ENCODE assay signal across 15 cellular contexts in the genomic region with DNA sequence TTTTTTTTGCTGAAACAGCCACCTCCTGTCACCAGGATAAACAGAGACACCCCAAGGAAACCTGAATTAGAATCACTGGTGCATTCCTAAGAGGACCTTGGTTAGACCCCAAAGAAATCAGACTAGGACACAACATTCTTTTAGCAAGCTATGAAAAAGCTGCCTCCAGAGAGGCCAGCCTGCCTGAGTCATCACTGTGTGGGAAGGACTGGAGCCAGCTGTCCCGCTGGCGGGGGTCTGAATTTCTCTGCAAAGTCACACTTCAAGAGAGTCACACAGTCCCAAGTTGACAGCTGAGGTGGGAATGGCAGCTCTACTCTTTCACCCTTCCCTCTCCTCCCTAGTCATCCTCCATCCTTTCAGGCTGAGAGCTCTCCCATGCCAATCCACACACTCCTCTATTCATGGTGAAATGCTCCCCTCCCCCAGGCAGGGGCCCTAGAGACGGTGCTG.
A peak's percentile ranks its signal among the peaks of the same experiment; 100 is the strongest.
DNase-seq lines count a peak whose midpoint lies in the region; TF ChIP-seq lines count a peak whose summit lies in the region.
"Had no signal": no experiment of that assay in that cellular context is flagged by ENCODE, and none has a peak within 500 bp of the region (broad histone marks: within the 10 kb centered on the region; RNA-seq: fewer than 3 reads in every experiment).

No MANE protein-coding gene starts in this region.

- intact Hi-C loops in prostate gland (cut with DNase I): no loop called here

- TF ChIP-seq POLR2A in prostate gland (IDR thresholded peaks at IDR 0.05): no peak

- 13 to 34% methylated on average over 2 to 3 of the region's 3 CpGs for WGBS in endodermal cell (ENCODE audit: insufficient coverage in 1 of 2, insufficient read length in 1 of 2), 2 experiments
- WGBS in prostate gland: 6% methylated on average over 3 of the region's 3 CpGs

- no peaks in the 10 kb centered on the region for H3K9me3 ChIP-seq in NT2/D1 (ENCODE audit: insufficient read depth, low read length)
- H3K9me3 ChIP-seq in endodermal cell (ENCODE audit: control insufficient read depth, low read length): no peaks in the 10 kb centered on the region
- H3K9me3 ChIP-seq in prostate gland: no peaks in the 10 kb centered on the region
- H3K9me3 ChIP-seq: tibial nerve had no signal

- peaks cover 18% of the 10 kb centered on the region for H3K4me1 Mint-ChIP-seq in endodermal cell
- H3K4me1 Mint-ChIP-seq: CD4-positive, CD25-positive, alpha-beta regulatory T cell had no signal

- H3K9me3 Mint-ChIP-seq in endodermal cell: no peaks in the 10 kb centered on the region

- H3K27me3 ChIP-seq in NT2/D1 (ENCODE audit: insufficient read depth, insufficient read length): no peaks in the 10 kb centered on the region
- H3K27me3 ChIP-seq in endodermal cell (ENCODE audit: control insufficient read depth, insufficient read depth, low read length, poor library complexity, severe bottlenecking): no peaks in the 10 kb centered on the region
- H3K27me3 ChIP-seq in prostate gland (replicated peaks; ENCODE audit: insufficient read depth): no peaks in the 10 kb centered on the region

- H3K27ac Mint-ChIP-seq in endodermal cell: no peak overlapping the region
- H3K27ac Mint-ChIP-seq: CD4-positive, CD25-positive, alpha-beta regulatory T cell had no signal

- H3K4me3 ChIP-seq in NT2/D1 (ENCODE audit: insufficient read length, low read depth): no peak overlapping the region
- H3K4me3 ChIP-seq in endodermal cell (ENCODE audit: low read length): no peak overlapping the region
- no peak overlapping the region for H3K4me3 ChIP-seq in prostate gland
- H3K4me3 ChIP-seq: GM12878, tibial nerve had no signal

- peaks cover 3% of the 10 kb centered on the region for H3K27me3 Mint-ChIP-seq in endodermal cell (ENCODE audit: insufficient read depth)

- H3K36me3 ChIP-seq in NT2/D1 (ENCODE audit: insufficient read depth, insufficient read length, low read length): no peaks in the 10 kb centered on the region
- H3K36me3 ChIP-seq in endodermal cell (ENCODE audit: control insufficient read depth, insufficient read depth, low read length): no peaks in the 10 kb centered on the region
- no peaks in the 10 kb centered on the region for H3K36me3 ChIP-seq in prostate gland
- H3K36me3 ChIP-seq: tibial nerve had no signal

- DNase-seq in Daoy (ENCODE audit: low read depth): peak; percentile 79
- DNase-seq in NT2/D1 (ENCODE audit: low read depth, low spot score): peak; percentile 75
- DNase-seq in endodermal cell: peak; percentile 83
- peak; percentile 69 for DNase-seq in non-pigmented ciliary epithelial cell (ENCODE audit: low read depth)
- no peak for DNase-seq in HCEC 1CT
- no peak for DNase-seq in COLO829 (ENCODE audit: low spot score)
- no peak for DNase-seq in amniotic stem cell (lab: John Stamatoyannopoulos, UW)
- no peak for DNase-seq in prostate gland (ENCODE audit: low spot score)
- DNase-seq: activated CD8-positive, alpha-beta memory T cell treated with anti-CD3 and anti-CD28 coated beads, Interleukin-2, amount 50 U/mL, for 48 hours; CD4-positive, CD25-positive, alpha-beta regulatory T cell; central memory CD4-positive, alpha-beta T cell; NCI-H187 treated with DMSO at 0.1 percent for 48 hours; PC-3 had no signal

- no peak overlapping the region for H3K9ac ChIP-seq in NT2/D1 (ENCODE audit: insufficient read length, low read depth)
- no peak overlapping the region for H3K9ac ChIP-seq in endodermal cell (ENCODE audit: extremely low read depth, low read length, poor library complexity, severe bottlenecking)

- H3K4me1 ChIP-seq in NT2/D1 (ENCODE audit: insufficient read depth, insufficient read length): peaks cover 20% of the 10 kb centered on the region
- H3K4me1 ChIP-seq in endodermal cell (ENCODE audit: control insufficient read depth, insufficient read depth, low read length): peaks cover 3% of the 10 kb centered on the region
- no peaks in the 10 kb centered on the region for H3K4me1 ChIP-seq in prostate gland (replicated peaks)

- H3K4me3 Mint-ChIP-seq in endodermal cell: no peak overlapping the region
- H3K4me3 Mint-ChIP-seq: CD4-positive, CD25-positive, alpha-beta regulatory T cell had no signal

- H3K27ac ChIP-seq in endodermal cell (ENCODE audit: low read depth, low read length): no peak overlapping the region
- H3K27ac ChIP-seq in prostate gland: no peak overlapping the region

- TF ChIP-seq CTCF in endodermal cell (conservative IDR thresholded peaks at IDR 0.05) (no peak), prostate gland (IDR thresholded peaks at IDR 0.05) (no peak)

- peaks cover 3% of the 10 kb centered on the region for H3K36me3 Mint-ChIP-seq in endodermal cell (ENCODE audit: low read depth)
- H3K36me3 Mint-ChIP-seq: CD4-positive, CD25-positive, alpha-beta regulatory T cell had no signal

Comparison
In these comparisons a context has a peak if more than half of its experiments do, and no peak if none do; other contexts are left out.
1. DNase-seq: peak in Daoy (single experiment), NT2/D1 (single experiment), endodermal cell (single experiment) and non-pigmented ciliary epithelial cell (single experiment); none in HCEC 1CT (single experiment), COLO829 (single experiment), amniotic stem cell (single experiment) and prostate gland (single experiment).